9 cellular contexts compared by ENCODE assay signal in genomic region chr5:174723979-174724483, GRCh38. TPM values are rescaled to one million over a fixed set of nuclear protein-coding genes. Genes with fewer than 3 reads are reported as not detected.
DNase-seq lines count a peak whose midpoint lies in the region; ATAC-seq and TF ChIP-seq lines count a peak whose summit lies in the region.
"Had no signal": no experiment of that assay in that cellular context is flagged by ENCODE, and none has a peak within 500 bp of the region (broad histone marks: within the 10 kb centered on the region; RNA-seq: fewer than 3 reads in every experiment).

No MANE protein-coding gene starts in this region.

- H3K27me3 ChIP-seq in hepatocyte (peaks cover 27% of the 10 kb centered on the region), smooth muscle cell (ENCODE audit: low read depth) (no peaks in the 10 kb centered on the region)

- H3K9me3 Mint-ChIP-seq in activated T-helper 17 cell treated with anti-CD3 and anti-CD28 coated beads, Interleukin-2, amount 50 U/mL, for 72 hours = no peaks in the 10 kb centered on the region

- H3K36me3 ChIP-seq in hepatocyte (replicated peaks; ENCODE audit: insufficient read depth, low read depth) (no peaks in the 10 kb centered on the region), smooth muscle cell (ENCODE audit: low read depth) (no peaks in the 10 kb centered on the region)

- DNase-seq in HFF-Myc (ENCODE audit: extremely low read depth, low read depth) (no peak), hepatocyte (ENCODE audit: low spot score) (no peak), smooth muscle cell (lab: John Stamatoyannopoulos, UW; ENCODE audit: unreplicated experiment) (no peak)

- WGBS in hepatocyte (ENCODE audit: low lambda C conversion rate, missing lambda C conversion rate) = 3% methylated on average over 16 of the region's 20 CpGs
- WGBS in smooth muscle cell (ENCODE audit: low lambda C conversion rate) = 1% methylated on average over 20 of the region's 20 CpGs

- peak overlapping the region; percentile 70 for H3K27ac ChIP-seq in hepatocyte
- H3K27ac ChIP-seq in smooth muscle cell (ENCODE audit: low read depth) = peak overlapping the region; percentile 62

- H3K4me3 Mint-ChIP-seq in activated T-helper 17 cell treated with anti-CD3 and anti-CD28 coated beads, Interleukin-2, amount 50 U/mL, for 72 hours = peak overlapping the region; percentile 68

- peaks cover 73% of the 10 kb centered on the region for H3K27me3 Mint-ChIP-seq in activated T-helper 17 cell treated with anti-CD3 and anti-CD28 coated beads, Interleukin-2, amount 50 U/mL, for 72 hours

- no peak overlapping the region for H3K27ac Mint-ChIP-seq in activated T-helper 17 cell treated with anti-CD3 and anti-CD28 coated beads, Interleukin-2, amount 50 U/mL, for 72 hours

- no peak for TF ChIP-seq CTCF in HFF-Myc (IDR thresholded peaks at IDR 0.05; ENCODE audit: low read depth, low read length, missing control alignments)
- TF ChIP-seq CTCF in hepatocyte (IDR thresholded peaks at IDR 0.05; ENCODE audit: poor library complexity) = no peak
- no peak for TF ChIP-seq CTCF in smooth muscle cell (IDR thresholded peaks at IDR 0.05; ENCODE audit: borderline replicate concordance, insufficient read depth, poor library complexity, severe bottlenecking)

- H2AFZ ChIP-seq in hepatocyte (peak overlapping the region; percentile 58), smooth muscle cell (ENCODE audit: low read depth) (peak overlapping the region; percentile 85)

- H3F3A ChIP-seq in smooth muscle cell (ENCODE audit: low read depth) = peaks cover 6% of the 10 kb centered on the region

- H3K4me2 ChIP-seq in hepatocyte (peak overlapping the region; percentile 83), smooth muscle cell (peak overlapping the region; percentile 95)

- H3K9me3 ChIP-seq in hepatocyte (ENCODE audit: low read depth) (no peaks in the 10 kb centered on the region), smooth muscle cell (replicated peaks; ENCODE audit: low read depth) (no peaks in the 10 kb centered on the region)

- H4K20me1 ChIP-seq in hepatocyte (ENCODE audit: insufficient read depth, poor library complexity, severe bottlenecking) (no peaks in the 10 kb centered on the region), smooth muscle cell (ENCODE audit: low read depth) (peaks cover 44% of the 10 kb centered on the region)

- H3K4me1 ChIP-seq in hepatocyte (ENCODE audit: insufficient read depth) (peaks cover 25% of the 10 kb centered on the region), smooth muscle cell (ENCODE audit: low read depth) (peaks cover 46% of the 10 kb centered on the region)

- H3K9ac ChIP-seq in smooth muscle cell (ENCODE audit: low read depth) = peak overlapping the region; percentile 58

- H3K4me3 ChIP-seq in HFF-Myc (replicated peaks; ENCODE audit: low read depth, low read length) (peak overlapping the region; percentile 61), hepatocyte (peak overlapping the region; percentile 50), smooth muscle cell (peak overlapping the region; percentile 75)

- H3K36me3 Mint-ChIP-seq in activated T-helper 17 cell treated with anti-CD3 and anti-CD28 coated beads, Interleukin-2, amount 50 U/mL, for 72 hours (ENCODE audit: low read depth) = peaks cover 6% of the 10 kb centered on the region

- no peaks in the 10 kb centered on the region for H3K9me2 ChIP-seq in hepatocyte (replicated peaks; ENCODE audit: insufficient read depth)

- ATAC-seq in activated T-helper 17 cell treated with anti-CD3 and anti-CD28 coated beads, Interleukin-2, amount 50 U/mL, for 72 hours (replicated peaks) = no peak
- ATAC-seq in GM19023 (IDR thresholded peaks at IDR 0.05; ENCODE audit: unreplicated experiment) = no peak
- no peak for ATAC-seq in GM18858 (IDR thresholded peaks at IDR 0.05; ENCODE audit: unreplicated experiment)
- ATAC-seq in GM21717 (IDR thresholded peaks at IDR 0.05; ENCODE audit: unreplicated experiment) = no peak
- ATAC-seq in GM21367 (IDR thresholded peaks at IDR 0.05; ENCODE audit: unreplicated experiment) = no peak

- H3K4me1 Mint-ChIP-seq in activated T-helper 17 cell treated with anti-CD3 and anti-CD28 coated beads, Interleukin-2, amount 50 U/mL, for 72 hours = peaks cover 8% of the 10 kb centered on the region

- peaks cover 45% of the 10 kb centered on the region for H3K79me2 ChIP-seq in hepatocyte
- peaks cover 46% of the 10 kb centered on the region for H3K79me2 ChIP-seq in smooth muscle cell (ENCODE audit: low read depth)

RNA-seq across cellular contexts. Expression of gene MSX2, which starts 0.4 kb away (rescaled TPM):
- not detected for total RNA-seq in activated T-helper 17 cell treated with anti-CD3 and anti-CD28 coated beads, Interleukin-2, amount 50 U/mL, for 72 hours
- total RNA-seq in hepatocyte (20.7 and 28.8 TPM in 2 replicates), smooth muscle cell (54.4 and 76.8 TPM in 2 replicates)
- polyA plus RNA-seq in hepatocyte (28.4 and 31.5 TPM in 2 replicates), smooth muscle cell (50.7 and 70.9 TPM in 2 replicates)
- total RNA-seq: T-helper 2 cell treated with Interferon-gamma antibody and Interleukin-4, amounts not matched to agents 100 ng/mL and 5 ng/mL, for 36 hours had no signal

Comparison
In these comparisons a context has a peak if more than half of its experiments do, and no peak if none do; other contexts are left out.
1. RNA of gene MSX2, which starts 0.4 kb away (total RNA-seq): 54.4 to 76.8 TPM in smooth muscle cell and 20.7 to 28.8 TPM in hepatocyte; not detected in activated T-helper 17 cell treated with anti-CD3 and anti-CD28 coated beads, Interleukin-2, amount 50 U/mL, for 72 hours; every median in the first group is over 10 times any median in the second.
2. Peak in every context shown above with its lines, with median percentiles within 50 percentile points of each other: H3K4me3 ChIP-seq.